In the genomic region with DNA sequence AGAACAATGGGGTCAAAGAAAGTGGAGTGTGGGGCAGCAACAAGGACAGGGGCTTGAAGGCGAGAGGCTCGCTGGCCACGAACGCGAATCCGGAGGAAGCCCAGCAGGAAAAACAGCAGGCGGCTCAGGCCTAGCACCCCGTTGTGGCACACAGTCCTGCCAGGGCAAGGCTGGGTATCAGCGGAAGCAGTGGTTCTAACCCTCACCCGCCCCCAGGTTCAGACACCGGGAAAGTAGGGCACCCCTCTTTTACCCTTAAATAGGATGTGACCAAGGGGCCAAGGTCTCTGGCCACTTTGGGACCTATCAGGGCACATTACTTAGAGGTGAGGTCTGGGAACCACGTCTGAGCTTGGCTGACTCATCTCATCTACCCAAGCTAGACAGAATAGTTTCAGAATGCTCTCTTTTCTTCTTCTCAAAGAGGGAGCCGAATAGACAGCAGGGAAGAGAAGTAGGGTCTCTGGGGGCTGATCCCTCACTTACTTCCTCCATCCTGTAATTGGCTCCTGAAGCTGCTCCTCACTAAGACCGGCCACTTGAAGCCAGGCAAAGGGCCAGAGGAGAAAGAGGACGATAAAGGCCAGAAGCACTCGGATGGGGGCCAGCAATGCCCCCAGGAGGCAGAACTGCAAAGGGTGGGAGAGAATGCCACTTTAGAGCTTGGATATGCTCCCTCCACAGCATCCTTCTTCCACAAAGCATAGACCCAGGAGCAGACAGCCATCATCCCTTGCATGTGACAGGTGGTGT, we compare ENCODE assay signal across 1 cellular context.
TF ChIP-seq lines count a peak whose summit lies in the region.

No MANE protein-coding gene starts in this region.

TF ChIP-seq in A549, 52 proteins besides CTCF, POLR2A, EP300 and RAD21:
- TF ChIP-seq, protein P1, sequence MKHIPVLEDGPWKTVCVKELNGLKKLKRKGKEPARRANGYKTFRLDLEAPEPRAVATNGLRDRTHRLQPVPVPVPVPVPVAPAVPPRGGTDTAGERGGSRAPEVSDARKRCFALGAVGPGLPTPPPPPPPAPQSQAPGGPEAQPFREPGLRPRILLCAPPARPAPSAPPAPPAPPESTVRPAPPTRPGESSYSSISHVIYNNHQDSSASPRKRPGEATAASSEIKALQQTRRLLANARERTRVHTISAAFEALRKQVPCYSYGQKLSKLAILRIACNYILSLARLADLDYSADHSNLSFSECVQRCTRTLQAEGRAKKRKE (CRISPR knock-in tag; IDR thresholded peaks at IDR 0.05; ENCODE audit: low read depth), result no peak
- TF ChIP-seq MAFK (IDR thresholded peaks at IDR 0.05; ENCODE audit: partially characterized antibody) (no peak), NFE2L2 (conservative IDR thresholded peaks at IDR 0.05; ENCODE audit: low read length) (no peak), FOSL2 (IDR thresholded peaks at IDR 0.05) (no peak), FOSL2 (CRISPR knock-in tag; IDR thresholded peaks at IDR 0.05) (no peak), EHMT2 (IDR thresholded peaks at IDR 0.05; ENCODE audit: low read depth) (no peak), HOXB13 (CRISPR knock-in tag; IDR thresholded peaks at IDR 0.05; ENCODE audit: low read depth) (no peak), CBX8 (IDR thresholded peaks at IDR 0.05) (no peak), NR3C1 (IDR thresholded peaks at IDR 0.05) (no peak), ZC3H11A (IDR thresholded peaks at IDR 0.05) (no peak), KDM5A (IDR thresholded peaks at IDR 0.05) (no peak), CHD4 (IDR thresholded peaks at IDR 0.05; ENCODE audit: borderline replicate concordance) (no peak), CHD2 (IDR thresholded peaks at IDR 0.05; ENCODE audit: low read length, partially characterized antibody) (no peak), RCOR1 (IDR thresholded peaks at IDR 0.05; ENCODE audit: low read depth, low read length) (no peak)
- TF ChIP-seq, protein P2, sequence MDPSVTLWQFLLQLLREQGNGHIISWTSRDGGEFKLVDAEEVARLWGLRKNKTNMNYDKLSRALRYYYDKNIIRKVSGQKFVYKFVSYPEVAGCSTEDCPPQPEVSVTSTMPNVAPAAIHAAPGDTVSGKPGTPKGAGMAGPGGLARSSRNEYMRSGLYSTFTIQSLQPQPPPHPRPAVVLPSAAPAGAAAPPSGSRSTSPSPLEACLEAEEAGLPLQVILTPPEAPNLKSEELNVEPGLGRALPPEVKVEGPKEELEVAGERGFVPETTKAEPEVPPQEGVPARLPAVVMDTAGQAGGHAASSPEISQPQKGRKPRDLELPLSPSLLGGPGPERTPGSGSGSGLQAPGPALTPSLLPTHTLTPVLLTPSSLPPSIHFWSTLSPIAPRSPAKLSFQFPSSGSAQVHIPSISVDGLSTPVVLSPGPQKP (IDR thresholded peaks at IDR 0.05; ENCODE audit: low read depth, low read length), result no peak
TF ChIP-seq in A549: peak in this region for 0.
